ENCODE assay signal across 25 cellular contexts in the genomic region with DNA sequence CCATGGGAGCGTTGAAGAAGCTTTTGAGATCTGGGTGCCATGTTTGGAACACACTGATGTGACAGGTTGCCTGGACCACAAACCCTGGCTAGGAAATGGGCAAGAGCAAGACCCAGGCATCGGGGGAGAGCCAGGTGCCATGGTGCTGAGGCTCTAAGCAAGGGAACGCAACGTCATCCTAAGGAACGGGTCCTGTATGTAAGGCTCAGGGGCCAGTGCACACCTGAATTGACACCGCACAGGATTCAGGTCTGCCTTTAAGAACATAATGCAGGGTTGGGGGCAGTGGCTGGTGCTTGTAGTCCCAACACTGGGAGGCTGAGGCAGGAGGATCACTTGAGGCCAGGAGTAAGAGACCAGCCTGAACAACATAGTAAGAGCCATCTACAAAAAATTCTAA. TPM values are rescaled to one million over a fixed set of nuclear protein-coding genes. Genes with fewer than 3 reads are reported as not detected.
DNase-seq lines count a peak whose midpoint lies in the region; ATAC-seq, FAIRE-seq and TF ChIP-seq lines count a peak whose summit lies in the region.
"Had no signal": no experiment of that assay in that cellular context is flagged by ENCODE, and none has a peak within 500 bp of the region (broad histone marks: within the 10 kb centered on the region; RNA-seq: fewer than 3 reads in every experiment).

No MANE protein-coding gene starts in this region.

- H3K23ac ChIP-seq in H1 (ENCODE audit: insufficient read length) = no peak overlapping the region

- H2BK5ac ChIP-seq in H1 (ENCODE audit: low read depth, low read length) = no peak overlapping the region; the same call in 1 of the 2 replicates

- peaks cover 4 to 6% of the 10 kb centered on the region in 2 experiments for H4K20me1 ChIP-seq in H1 (replicated peaks in 1 of 2; ENCODE audit: control insufficient read depth in 1 of 2, insufficient read depth in 2 of 2, low read length in 2 of 2)

- no peak for FAIRE-seq in H1 (lab: Jason Lieb, UNC)
- FAIRE-seq in urothelium cell line (lab: Jason Lieb, UNC) = no peak
- FAIRE-seq: RCC 7860 had no signal

- no peaks in the 10 kb centered on the region for H3K9me3 ChIP-seq in H1 (ENCODE audit: insufficient read depth in 2 of 2, low read depth in 1 of 2, low read length in 1 of 2)

- no peak overlapping the region for H2AFZ ChIP-seq in H1 (ENCODE audit: low read length)

- H2AK5ac ChIP-seq in H1 (ENCODE audit: low read depth, low read length) = no peak overlapping the region

- H4K8ac ChIP-seq in H1 (ENCODE audit: extremely low read depth, insufficient read depth, low read length) = no peak overlapping the region

- H2BK12ac ChIP-seq in H1 (ENCODE audit: low read depth, low read length) = no peak overlapping the region

- no peak for TF ChIP-seq RAD21 in H1 (IDR thresholded peaks at IDR 0.05 in 1 of 2, conservative IDR thresholded peaks at IDR 0.05 in 1 of 2; ENCODE audit: low read depth in 2 of 2, low read length in 2 of 2)

- no peaks in the 10 kb centered on the region for H3K4me1 ChIP-seq in H1 (replicated peaks in 1 of 4; ENCODE audit: control insufficient read depth in 3 of 4, insufficient read depth in 4 of 4, low read length in 3 of 4)

- no peak for DNase-seq in activated T-cell treated with anti-CD3 and anti-CD28 coated beads, Interleukin-2, amount 50 U/mL, for 24 hours
- DNase-seq in activated T-cell treated with anti-CD3 and anti-CD28 coated beads for 4 hours (no peak), H1 (ENCODE audit: low read depth in 1 of 2, low spot score in 2 of 2) (no peak), urothelium cell line (ENCODE audit: low spot score) (no peak), DMS153 treated with DMSO at 0.1 percent for 48 hours (lab: John Stamatoyannopoulos, UW; ENCODE audit: unreplicated experiment) (no peak)
- DNase-seq in stimulated activated naive B cell treated with anti-CD40 and anti-IgM and Interleukin-4, amounts not matched to agents 10 μg/mL and 1 μg/mL and 100 μg/mL, for 72 hours = no peak
- DNase-seq: AML-193; C1 segment of cervical spinal cord; CD8-positive, alpha-beta memory T cell; DMS53; EL; GF-D8; GOT3; Kasumi-1; NCI-H1694; NCI-H2081; NCI-H2171; NCI-H345; NCI-H524; NCI-H82; SW 1271 had no signal

- peak overlapping the region; percentile 50 for H3K27ac Mint-ChIP-seq in activated T-cell treated with anti-CD3 and anti-CD28 coated beads, Interleukin-2, amount 50 U/mL, for 24 hours
- peak overlapping the region; percentile 51 for H3K27ac Mint-ChIP-seq in stimulated activated naive B cell treated with anti-CD40 and anti-IgM and Interleukin-4, amounts not matched to agents 10 μg/mL and 1 μg/mL and 100 μg/mL, for 72 hours

- no peak overlapping the region for H2BK15ac ChIP-seq in H1 (ENCODE audit: low read length)

- H3K56ac ChIP-seq in H1 (replicated peaks; ENCODE audit: insufficient read length, low read depth, low read length) = no peak overlapping the region

- H3K14ac ChIP-seq in H1 (ENCODE audit: insufficient read length) = no peak overlapping the region

- ATAC-seq in stimulated activated naive B cell treated with anti-CD40 and anti-IgM and Interleukin-4, amounts not matched to agents 10 μg/mL and 1 μg/mL and 100 μg/mL, for 72 hours (replicated peaks) = no peak
- ATAC-seq in GM18868 (IDR thresholded peaks at IDR 0.05; ENCODE audit: unreplicated experiment) = no peak
- ATAC-seq: HCT116 had no signal

- H3K27me3 ChIP-seq in H1 (replicated peaks in 1 of 4; ENCODE audit: control insufficient read depth in 3 of 4, extremely low read depth in 1 of 4, insufficient read depth in 3 of 4, low read length in 3 of 4) = no peaks in the 10 kb centered on the region

- H3K4me3 Mint-ChIP-seq in activated T-cell treated with anti-CD3 and anti-CD28 coated beads, Interleukin-2, amount 50 U/mL, for 24 hours = no peak overlapping the region
- H3K4me3 Mint-ChIP-seq in stimulated activated naive B cell treated with anti-CD40 and anti-IgM and Interleukin-4, amounts not matched to agents 10 μg/mL and 1 μg/mL and 100 μg/mL, for 72 hours = no peak overlapping the region
- H3K4me3 Mint-ChIP-seq: CD8-positive, alpha-beta memory T cell had no signal

- no peak overlapping the region for H3K18ac ChIP-seq in H1 (ENCODE audit: extremely low read depth, low read length)

- POLR2A ChIA-PET in H1 (lab: Charles Lee; ENCODE audit: partially characterized antibody) = interaction anchor here (1.2 to 7.5 kb wide), 4 partner anchors 8 to 317 kb away, joined by 3 to 63 read pairs (median 16); a partner anchor contains a TSS

- H3K27ac ChIP-seq in H1 (ENCODE audit: low read depth, low read length) = no peak overlapping the region

- WGBS in H1 (ENCODE audit: extremely low coverage in 1 of 2, insufficient coverage in 1 of 2, insufficient read length in 1 of 2, insufficient replicate concordance in 2 of 2, low coverage in 1 of 2, low lambda C conversion rate in 2 of 2, missing lambda C conversion rate in 1 of 2), 2 experiments = 88% methylated on average over 6 of the region's 6 CpGs; no CpG with 5 or more reads in 1 of the 2 experiments

- CTCF ChIA-PET in H1 (lab: Charles Lee; ENCODE audit: partially characterized antibody) = interaction anchor here (0.6 to 2.5 kb wide), 5 partner anchors 10 to 1637 kb away, joined by 3 to 7 read pairs (median 6); no protein-coding TSS in a partner anchor

- no peaks in the 10 kb centered on the region for H3K79me1 ChIP-seq in H1 (ENCODE audit: low read depth, low read length)

- H3K4me3 ChIP-seq in H1 (ENCODE audit: extremely low read depth in 1 of 4, insufficient read depth in 2 of 4, low read depth in 3 of 4, low read length in 4 of 4) = no peak overlapping the region

- H4K91ac ChIP-seq in H1 (replicated peaks; ENCODE audit: insufficient read length, low read length) = no peak overlapping the region

- no peak overlapping the region for H2BK20ac ChIP-seq in H1 (ENCODE audit: low read length)

- no peak overlapping the region for H2BK120ac ChIP-seq in H1 (replicated peaks; ENCODE audit: low read depth, low read length)

- peaks cover 74% of the 10 kb centered on the region for H3K36me3 Mint-ChIP-seq in activated T-cell treated with anti-CD3 and anti-CD28 coated beads, Interleukin-2, amount 50 U/mL, for 24 hours (ENCODE audit: low read depth)
- peaks cover 12 to 34% of the 10 kb centered on the region in 2 donors for H3K36me3 Mint-ChIP-seq in stimulated activated naive B cell treated with anti-CD40 and anti-IgM and Interleukin-4, amounts not matched to agents 10 μg/mL and 1 μg/mL and 100 μg/mL, for 72 hours

- H3K4ac ChIP-seq in H1 (replicated peaks; ENCODE audit: insufficient read length, low read depth, low read length) = no peak overlapping the region

- H4K5ac ChIP-seq in H1 (ENCODE audit: insufficient read length, low read depth, low read length) = no peak overlapping the region

- H3K9me3 Mint-ChIP-seq in activated T-cell treated with anti-CD3 and anti-CD28 coated beads, Interleukin-2, amount 50 U/mL, for 24 hours = no peaks in the 10 kb centered on the region
- no peaks in the 10 kb centered on the region for H3K9me3 Mint-ChIP-seq in stimulated activated naive B cell treated with anti-CD40 and anti-IgM and Interleukin-4, amounts not matched to agents 10 μg/mL and 1 μg/mL and 100 μg/mL, for 72 hours
- H3K9me3 Mint-ChIP-seq: CD8-positive, alpha-beta memory T cell had no signal

- no peaks in the 10 kb centered on the region for H3K79me2 ChIP-seq in H1 (ENCODE audit: control insufficient read depth in 1 of 2, insufficient read depth in 2 of 2, low read length in 2 of 2)

- TF ChIP-seq POLR2A in GM19193 (IDR thresholded peaks at IDR 0.05; ENCODE audit: extremely low read depth, insufficient read depth, insufficient read length) (peak; percentile 13), H1 (IDR thresholded peaks at IDR 0.05; ENCODE audit: control extremely low read depth in 1 of 2, low read depth in 2 of 2, low read length in 2 of 2) (no peak; a peak in 1 of 3 replicates)

- H3K36me3 ChIP-seq in H1 (ENCODE audit: control insufficient read depth in 2 of 4, insufficient read depth in 4 of 4, low read length in 3 of 4) = peaks cover 25 to 46% (median 42%) of the 10 kb centered on the region in 4 experiments

- H3K23me2 ChIP-seq in H1 (ENCODE audit: low read depth, low read length) = no peaks in the 10 kb centered on the region

- no peak overlapping the region for H3K4me2 ChIP-seq in H1 (ENCODE audit: insufficient read depth in 1 of 2, low read depth in 2 of 2, low read length in 2 of 2)

- no peak overlapping the region for H3K9ac ChIP-seq in H1 (replicated peaks in 1 of 4; ENCODE audit: extremely low read depth in 1 of 4, low read depth in 3 of 4, low read length in 3 of 4)

- peaks cover 6% of the 10 kb centered on the region for H3K4me1 Mint-ChIP-seq in activated T-cell treated with anti-CD3 and anti-CD28 coated beads, Interleukin-2, amount 50 U/mL, for 24 hours (ENCODE audit: low read depth)
- peaks cover 5 to 6% of the 10 kb centered on the region in 2 donors for H3K4me1 Mint-ChIP-seq in stimulated activated naive B cell treated with anti-CD40 and anti-IgM and Interleukin-4, amounts not matched to agents 10 μg/mL and 1 μg/mL and 100 μg/mL, for 72 hours
- H3K4me1 Mint-ChIP-seq: CD8-positive, alpha-beta memory T cell had no signal

- no peak for TF ChIP-seq EP300 in H1 (IDR thresholded peaks at IDR 0.05; ENCODE audit: borderline replicate concordance in 1 of 2, low read depth in 2 of 2, low read length in 2 of 2)

- no peaks in the 10 kb centered on the region for H3K27me3 Mint-ChIP-seq in activated T-cell treated with anti-CD3 and anti-CD28 coated beads, Interleukin-2, amount 50 U/mL, for 24 hours
- H3K27me3 Mint-ChIP-seq in stimulated activated naive B cell treated with anti-CD40 and anti-IgM and Interleukin-4, amounts not matched to agents 10 μg/mL and 1 μg/mL and 100 μg/mL, for 72 hours = no peaks in the 10 kb centered on the region
- H3K27me3 Mint-ChIP-seq: CD8-positive, alpha-beta memory T cell had no signal

- no peak for TF ChIP-seq CTCF in H1 (IDR thresholded peaks at IDR 0.05; ENCODE audit: control extremely low read depth in 1 of 3, insufficient read depth in 1 of 3, low read depth in 1 of 3, low read length in 3 of 3)

RNA-seq across cellular contexts. Expression of a gene that starts 10.8 kb away (rescaled TPM):
- total RNA-seq in H1 (2021; fragmentation: NEBNext Ultra II Directional; extraction: Animal tissue kit (Norgen Biotek cat#: 25700)) = 148 and 153 TPM in 2 replicates
- polyA plus RNA-seq in H1 (2011; rRNA removed) = 72.0 and 91.1 TPM in 2 replicates
- 139 TPM for polyA plus RNA-seq in H1 (2011; cell fraction: cytosol; rRNA removed)
- 71.8 TPM for polyA plus RNA-seq in H1 (2011; cell fraction: nucleus; rRNA removed)
- 187 to 200 TPM (median 193 TPM) in 4 replicates for polyA plus RNA-seq in H1 (2012, experiment 1 of 2)
- polyA plus RNA-seq in H1 (2012, experiment 2 of 2) = 44.4 TPM
- 126 TPM for polyA plus RNA-seq in H1 (2013, experiment 1 of 2)
- polyA plus RNA-seq in H1 (2013, experiment 2 of 2) = 130 TPM
- polyA minus RNA-seq in H1 (2011; rRNA and poly(A)+ RNA removed) = 96.0 and 119 TPM in 2 replicates
- 80.3 TPM for polyA minus RNA-seq in H1 (2011; cell fraction: cytosol; rRNA and poly(A)+ RNA removed)
- 67.5 TPM for polyA minus RNA-seq in H1 (2011; cell fraction: nucleus; rRNA and poly(A)+ RNA removed)
